7 cellular contexts compared by ENCODE assay signal in the genomic region with DNA sequence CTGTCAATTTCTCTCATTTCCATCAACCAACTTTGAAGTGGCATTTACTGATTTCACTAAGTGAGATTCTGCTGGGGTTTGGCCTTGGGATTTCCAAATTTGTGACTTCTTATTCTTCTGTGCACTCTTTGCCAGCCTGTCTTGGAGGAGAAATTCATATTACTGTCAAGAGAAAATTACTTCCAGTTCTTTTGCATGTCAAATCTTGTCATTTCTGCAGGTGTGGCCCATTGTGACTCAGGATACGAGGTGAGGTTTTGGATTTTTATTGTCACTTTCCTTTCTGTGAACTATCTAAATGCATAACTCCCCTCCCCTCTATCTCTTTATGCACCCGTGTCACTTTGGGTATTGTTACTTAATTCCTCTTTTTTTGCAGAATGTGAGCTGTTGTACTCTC.
"Had no signal": no experiment of that assay in that cellular context is flagged by ENCODE, and none has a peak within 500 bp of the region (broad histone marks: within the 10 kb centered on the region; RNA-seq: fewer than 3 reads in every experiment).

No MANE protein-coding gene starts in this region.

- H3K9me3 ChIP-seq: HAP-1 had no signal

- H3K27ac ChIP-seq: GM23248, HL-60 had no signal

- DNase-seq: GM23248, GOT3, H7, HFFc6, IMR-90 had no signal

- H3K4me3 ChIP-seq: GM23248, HAP-1 had no signal

- H3K4me1 ChIP-seq: HAP-1 had no signal

- H2AFZ ChIP-seq: GM23248 had no signal

- H3K36me3 ChIP-seq: HAP-1 had no signal

- H3K9ac ChIP-seq: GM23248 had no signal
